32 cellular contexts compared by ENCODE assay signal in the genomic region with DNA sequence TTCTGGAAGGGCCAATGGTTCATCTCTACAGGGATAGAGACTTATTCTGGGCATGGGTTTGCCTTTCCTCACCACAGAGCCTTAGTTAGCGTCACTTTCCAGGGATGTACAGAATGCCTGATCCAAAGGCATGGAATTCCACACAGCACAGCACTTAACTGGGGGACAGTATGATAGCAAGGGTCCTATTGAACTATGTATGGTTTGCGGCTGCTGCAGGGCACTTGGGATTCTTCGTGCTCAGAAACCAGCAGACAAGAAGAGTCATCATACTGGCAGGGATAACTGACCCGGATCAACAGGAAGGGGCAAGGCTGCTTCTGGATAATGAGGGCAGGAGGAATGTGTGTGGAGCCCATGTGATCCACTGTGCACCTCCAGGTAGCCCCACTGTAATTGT.
"Had no signal": no experiment of that assay in that cellular context is flagged by ENCODE, and none has a peak within 500 bp of the region (broad histone marks: within the 10 kb centered on the region; RNA-seq: fewer than 3 reads in every experiment).

No MANE protein-coding gene starts in this region.

- H3K27ac ChIP-seq: RWPE1, WERI-Rb-1 had no signal

- H3K36me3 ChIP-seq: WERI-Rb-1 had no signal

- ATAC-seq: activated CD8-positive, alpha-beta memory T cell treated with anti-CD3 and anti-CD28 coated beads, Interleukin-2, amount 10 ng/mL, durations not matched to agents 7 days and 5 days; activated naive CD8-positive, alpha-beta T cell treated with anti-CD3 and anti-CD28 coated beads, Interleukin-2, amount 50 U/mL, for 24 hours; PC-3; Right ventricle myocardium inferior; SK-N-SH treated with all-trans-retinoic acid at 6 μM for 48 hours had no signal

- DNase-seq: activated CD4-positive, alpha-beta memory T cell treated with anti-CD3 and anti-CD28 coated beads, Interleukin-2, amount 10 ng/mL, durations not matched to agents 7 days and 5 days; activated CD4-positive, alpha-beta T cell treated with anti-CD3 and anti-CD28 coated beads for 1 hour; activated CD4-positive, alpha-beta T cell treated with anti-CD3 and anti-CD28 coated beads for 48 hours; activated CD4-positive, CD25-positive, alpha-beta regulatory T cell; activated CD8-positive, alpha-beta memory T cell treated with anti-CD3 and anti-CD28 coated beads for 24 hours; activated CD8-positive, alpha-beta memory T cell treated with anti-CD3 and anti-CD28 coated beads, Interleukin-2, amount 10 ng/mL, durations not matched to agents 7 days and 5 days; activated CD8-positive, alpha-beta memory T cell treated with anti-CD3 and anti-CD28 coated beads, Interleukin-2, amount 50 U/mL, for 48 hours; activated effector memory CD4-positive, alpha-beta T cell treated with Interleukin-2 at 50 U/mL for 16 hours; activated naive CD4-positive, alpha-beta T cell treated with anti-CD3 and anti-CD28 coated beads, Interleukin-2, amount 10 ng/mL, durations not matched to agents 7 days and 5 days; activated naive CD8-positive, alpha-beta T cell treated with anti-CD3 and anti-CD28 coated beads, Interleukin-2, amount 50 U/mL, for 24 hours; activated T-cell treated with anti-CD3 and anti-CD28 coated beads, Interleukin-2, amount 50 U/mL, for 48 hours; anterior cingulate cortex; central memory CD4-positive, alpha-beta T cell; Karpas-422; KBM-7; NCI-H1048; NCI-H1105 treated with DMSO at 0.1 percent for 48 hours; NCI-H1436; NCI-H1694; NCI-H1930; NCI-H2081 treated with DMSO at 0.1 percent for 48 hours; NCI-H345; NCI-H524 treated with DMSO at 0.1 percent for 48 hours; PC-3; SIG-M5; T-helper 1 cell; T-helper 2 cell; T1000; WERI-Rb-1 had no signal
